ENCODE assay signal across 12 cellular contexts in the genomic region with DNA sequence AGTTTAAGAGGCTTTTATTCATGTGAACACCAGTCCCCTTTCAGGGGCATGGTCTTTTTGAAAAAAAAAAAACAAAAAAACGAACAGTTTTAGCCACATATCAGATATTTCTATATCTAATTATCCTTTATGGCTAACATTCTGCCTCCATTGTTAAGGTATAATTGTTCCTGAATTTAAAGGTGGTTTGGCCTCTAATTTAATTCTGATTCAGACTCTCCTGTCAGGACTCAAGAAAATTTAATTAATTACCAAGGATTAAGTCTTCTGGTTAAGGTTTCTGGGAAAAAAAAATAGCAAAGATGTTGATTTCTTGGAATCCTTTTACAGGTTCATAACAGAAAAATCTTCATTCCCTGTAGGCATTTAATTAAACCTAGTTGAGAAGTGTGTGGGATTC. TPM values are rescaled to one million over a fixed set of nuclear protein-coding genes. Genes with fewer than 3 reads are reported as not detected.
"Had no signal": no experiment of that assay in that cellular context is flagged by ENCODE, and none has a peak within 500 bp of the region (broad histone marks: within the 10 kb centered on the region; RNA-seq: fewer than 3 reads in every experiment).

No MANE protein-coding gene starts in this region.

- H3K36me3 ChIP-seq: pancreas had no signal

- DNase-seq: activated T-cell treated with anti-CD3 and anti-CD28 coated beads, Interleukin-2, amount 50 U/mL, for 1 hour; effector CD4-positive, alpha-beta T cell; heart left ventricle; islet precursor cell; left ventricle myocardium inferior; mesendoderm; pancreas; SHP77 treated with DMSO at 0.1 percent for 48 hours; SW 1271; transverse colon had no signal

- H3K27me3 ChIP-seq: heart left ventricle, pancreas, transverse colon had no signal

- H3K4me3 ChIP-seq: coronary artery, heart left ventricle, left ventricle myocardium inferior, pancreas, transverse colon had no signal

- H3K9me3 ChIP-seq: heart left ventricle, left ventricle myocardium inferior, pancreas, transverse colon had no signal

- H3K4me1 ChIP-seq: heart left ventricle, left ventricle myocardium inferior, pancreas, transverse colon had no signal

- H3K27ac ChIP-seq: left ventricle myocardium inferior, pancreas had no signal

RNA-seq across cellular contexts. Expression of gene COL1A2, which starts 27.4 kb away (rescaled TPM):
- total RNA-seq: activated naive CD4-positive, alpha-beta T cell treated with anti-CD3 and anti-CD28 coated beads, Interleukin-2, amount 50 U/mL, for 72 hours had no signal
